In genomic region chr11:64845736-64846129, GRCh38 we compare ENCODE assay signal across 8 cellular contexts. TPM values are rescaled to one million over a fixed set of nuclear protein-coding genes. Genes with fewer than 3 reads are reported as not detected.
DNase-seq lines count a peak whose midpoint lies in the region; ATAC-seq and TF ChIP-seq lines count a peak whose summit lies in the region.
"Not testable (repeated sequence)": the region's sequence is repeated elsewhere in the genome, so short reads cannot be mapped to it uniquely, and the experiment has no call there.

No MANE protein-coding gene starts in this region.

- not testable (repeated sequence) for H4K91ac ChIP-seq in mesenchymal stem cell (ENCODE audit: low read length)

- H2BK120ac ChIP-seq in mesenchymal stem cell (ENCODE audit: low read depth, low read length), result not testable (repeated sequence)

- H3K18ac ChIP-seq in mesenchymal stem cell (ENCODE audit: low read depth in 1 of 2, low read length in 2 of 2), result not testable (repeated sequence)

- H3K27ac Mint-ChIP-seq in CD8-positive, alpha-beta memory T cell, result peak overlapping the region in 3 of 8 donors; percentile 23 to 67 (median 61)
- not testable (repeated sequence) for H3K27ac Mint-ChIP-seq in activated CD4-positive, alpha-beta T cell treated with anti-CD3 and anti-CD28 coated beads for 36 hours; activated naive CD4-positive, alpha-beta T cell treated with anti-CD3 and anti-CD28 coated beads, Interleukin-2, amount 50 U/mL, for 24 hours; endodermal cell; neural crest cell (ENCODE audit: unreplicated experiment)
- peak overlapping the region; percentile 87 for H3K27ac Mint-ChIP-seq in type B pancreatic cell

- H3K4me1 ChIP-seq in CD8-positive, alpha-beta memory T cell (ENCODE audit: insufficient read depth, low read length), result peaks cover 48% of the 10 kb centered on the region
- H3K4me1 ChIP-seq in Panc1 (ENCODE audit: control insufficient read depth, insufficient read depth, low read length), result peaks cover 50% of the 10 kb centered on the region
- not testable (repeated sequence) for H3K4me1 ChIP-seq in endodermal cell (ENCODE audit: control insufficient read depth, insufficient read depth, low read length)
- H3K4me1 ChIP-seq in mesenchymal stem cell (ENCODE audit: control insufficient read depth, insufficient read depth, low read depth, low read length), result peaks cover 50% of the 10 kb centered on the region

- peaks cover 38 to 54% (median 48%) of the 10 kb centered on the region in 3 donors for H3K4me1 Mint-ChIP-seq in CD8-positive, alpha-beta memory T cell
- peaks cover 40% of the 10 kb centered on the region for H3K4me1 Mint-ChIP-seq in activated CD4-positive, alpha-beta T cell treated with anti-CD3 and anti-CD28 coated beads for 36 hours
- peaks cover 48% of the 10 kb centered on the region for H3K4me1 Mint-ChIP-seq in activated naive CD4-positive, alpha-beta T cell treated with anti-CD3 and anti-CD28 coated beads, Interleukin-2, amount 50 U/mL, for 24 hours
- H3K4me1 Mint-ChIP-seq in endodermal cell, result peaks cover 25% of the 10 kb centered on the region
- H3K4me1 Mint-ChIP-seq in neural crest cell; type B pancreatic cell (ENCODE audit: unreplicated experiment): not testable (repeated sequence)

- BruUV-seq in Panc1 (replicated peaks; lab: Mats Ljungman, UMichigan), result not testable (repeated sequence)

- H3K4me3 ChIP-seq in CD8-positive, alpha-beta memory T cell (ENCODE audit: low read length); Panc1 (ENCODE audit: low read depth in 2 of 2, low read length in 2 of 2); endodermal cell (ENCODE audit: low read length); mesenchymal stem cell (ENCODE audit: insufficient read depth in 1 of 2, low read depth in 1 of 2, low read length in 2 of 2): not testable (repeated sequence)

- not testable (repeated sequence) for H2AFZ ChIP-seq in mesenchymal stem cell (ENCODE audit: low read depth, low read length)

- H2BK5ac ChIP-seq in mesenchymal stem cell (ENCODE audit: low read depth, low read length, poor library complexity, severe bottlenecking), result not testable (repeated sequence)

- ATAC-seq in Panc1; activated CD4-positive, alpha-beta T cell treated with anti-CD3 and anti-CD28 coated beads for 36 hours: not testable (repeated sequence)

- H3K23ac ChIP-seq in mesenchymal stem cell (ENCODE audit: low read length in 2 of 2), result not testable (repeated sequence)

- H3K14ac ChIP-seq in mesenchymal stem cell (ENCODE audit: low read length in 2 of 2), result not testable (repeated sequence)

- DNase-seq in CD8-positive, alpha-beta memory T cell; Panc1 (ENCODE audit: low read depth, low spot score); activated CD4-positive, alpha-beta T cell treated with anti-CD3 and anti-CD28 coated beads for 36 hours; endodermal cell; mesenchymal stem cell; neural crest cell (ENCODE audit: low read depth, low spot score); type B pancreatic cell (ENCODE audit: extremely low spot score, unreplicated experiment): not testable (repeated sequence)

- H3K27me3 ChIP-seq in CD8-positive, alpha-beta memory T cell (ENCODE audit: insufficient read depth, low read length, poor library complexity, severe bottlenecking); Panc1 (ENCODE audit: control insufficient read depth, insufficient read depth, low read length); endodermal cell (ENCODE audit: control insufficient read depth, insufficient read depth, low read length, poor library complexity, severe bottlenecking); mesenchymal stem cell (ENCODE audit: control insufficient read depth in 1 of 2, insufficient read depth in 1 of 2, low read length in 2 of 2): not testable (repeated sequence)

- WGBS in endodermal cell (ENCODE audit: insufficient coverage in 1 of 2, insufficient read length in 1 of 2), 2 experiments, result 87 to 89% methylated on average over 7 to 8 of the region's 8 CpGs
- 90% methylated on average over 7 of the region's 8 CpGs for WGBS in mesenchymal stem cell

- intact Hi-C loops in Panc1 (cut with micrococcal nuclease; ENCODE audit: unreplicated experiment), result loop anchor here (2.0 to 10.0 kb wide), 4 partner anchors 49 to 269 kb away; partner anchors contain the start of genes BATF2, SNX15, TM7SF2 and ZNHIT2
- intact Hi-C loops in activated CD4-positive, alpha-beta T cell treated with anti-CD3 and anti-CD28 coated beads for 36 hours (cut with DNase I, micrococcal nuclease), result loop anchor here (2.0 to 5.0 kb wide), 4 partner anchors 15 to 271 kb away; partner anchors contain the start of genes ARL2 (in 1 of the 2), SF1 (in 1 of the 2) and ZNHIT2 (in 1 of the 2)

- H2AK5ac ChIP-seq in mesenchymal stem cell (ENCODE audit: low read length, severe bottlenecking), result not testable (repeated sequence)

- H3K36me3 Mint-ChIP-seq in CD8-positive, alpha-beta memory T cell; activated CD4-positive, alpha-beta T cell treated with anti-CD3 and anti-CD28 coated beads for 36 hours (ENCODE audit: low read depth); activated naive CD4-positive, alpha-beta T cell treated with anti-CD3 and anti-CD28 coated beads, Interleukin-2, amount 50 U/mL, for 24 hours; endodermal cell (ENCODE audit: low read depth); neural crest cell (ENCODE audit: low read depth); type B pancreatic cell: not testable (repeated sequence)

- POLR2A ChIA-PET in CD8-positive, alpha-beta memory T cell (lab: Charles Lee), result interaction anchor here (0.7 to 3.8 kb wide), 6 partner anchors 19 to 101 kb away, joined by 3 to 19 read pairs (median 4); partner anchors contain the start of genes EHD1 and RASGRP2
- POLR2A ChIA-PET in Panc1 (lab: Charles Lee); activated CD4-positive, alpha-beta T cell treated with anti-CD3 and anti-CD28 coated beads for 36 hours (lab: Charles Lee): not testable (repeated sequence)

- H2BK15ac ChIP-seq in mesenchymal stem cell (ENCODE audit: low read depth, poor library complexity, severe bottlenecking), result peak overlapping the region; percentile 31

- H3K4me3 Mint-ChIP-seq in CD8-positive, alpha-beta memory T cell, result peak overlapping the region in 5 of 7 donors; percentile 32 to 75 (median 69)
- H3K4me3 Mint-ChIP-seq in activated CD4-positive, alpha-beta T cell treated with anti-CD3 and anti-CD28 coated beads for 36 hours, result peak overlapping the region; percentile 31
- peak overlapping the region; percentile 33 for H3K4me3 Mint-ChIP-seq in activated naive CD4-positive, alpha-beta T cell treated with anti-CD3 and anti-CD28 coated beads, Interleukin-2, amount 50 U/mL, for 24 hours
- H3K4me3 Mint-ChIP-seq in endodermal cell (peak overlapping the region; percentile 74), neural crest cell (peak overlapping the region; percentile 74), type B pancreatic cell (peak overlapping the region; percentile 80)

- CTCF ChIA-PET in CD8-positive, alpha-beta memory T cell (lab: Charles Lee), result interaction anchor here (0.6 to 32.1 kb wide), 8 partner anchors 9 to 660 kb away, joined by 3 to 1256 read pairs (median 6); partner anchors contain the start of genes EHD1 and RASGRP2
- CTCF ChIA-PET in Panc1 (lab: Charles Lee), result interaction anchor here (1.3 kb wide), 1 partner anchor 151 kb away, joined by 6 read pairs; the partner anchor contains the start of gene BATF2
- CTCF ChIA-PET in activated CD4-positive, alpha-beta T cell treated with anti-CD3 and anti-CD28 coated beads for 36 hours (lab: Charles Lee), result interaction anchor here (0.5 to 15.7 kb wide), 8 partner anchors 9 to 324 kb away, joined by 3 to 377 read pairs (median 4); partner anchors contain the start of gene SPDYC

- H3K79me1 ChIP-seq in mesenchymal stem cell (replicated peaks; ENCODE audit: low read length, poor library complexity, severe bottlenecking), result not testable (repeated sequence)

- not testable (repeated sequence) for H3K4ac ChIP-seq in mesenchymal stem cell (ENCODE audit: low read depth in 1 of 2, low read length in 2 of 2)

- not testable (repeated sequence) for H3K36me3 ChIP-seq in CD8-positive, alpha-beta memory T cell (ENCODE audit: insufficient read depth, low read length); Panc1 (ENCODE audit: control insufficient read depth, insufficient read depth, low read length); endodermal cell (ENCODE audit: control insufficient read depth, insufficient read depth, low read length); mesenchymal stem cell (ENCODE audit: control insufficient read depth in 1 of 2, insufficient read depth in 2 of 2, low read depth in 1 of 2, low read length in 2 of 2)

- H3K27ac ChIP-seq in CD8-positive, alpha-beta memory T cell (ENCODE audit: low read depth, low read length); endodermal cell (ENCODE audit: low read depth, low read length); mesenchymal stem cell (ENCODE audit: low read length, poor library complexity, severe bottlenecking): not testable (repeated sequence)
- peak overlapping the region; percentile 7; the same call in 1 of the 2 replicates for H3K27ac ChIP-seq in Panc1 (ENCODE audit: low read length)

- not testable (repeated sequence) for TF ChIP-seq CTCF in Panc1 (IDR thresholded peaks at IDR 0.05); endodermal cell (conservative IDR thresholded peaks at IDR 0.05); neural crest cell (conservative IDR thresholded peaks at IDR 0.05); type B pancreatic cell (conservative IDR thresholded peaks at IDR 0.05)

- not testable (repeated sequence) for H3K9me3 Mint-ChIP-seq in CD8-positive, alpha-beta memory T cell; activated CD4-positive, alpha-beta T cell treated with anti-CD3 and anti-CD28 coated beads for 36 hours (ENCODE audit: low read depth); activated naive CD4-positive, alpha-beta T cell treated with anti-CD3 and anti-CD28 coated beads, Interleukin-2, amount 50 U/mL, for 24 hours; endodermal cell; neural crest cell; type B pancreatic cell

- not testable (repeated sequence) for H3K9me3 ChIP-seq in CD8-positive, alpha-beta memory T cell (ENCODE audit: low read length); Panc1 (ENCODE audit: control insufficient read depth, insufficient read depth, low read depth, low read length); endodermal cell (ENCODE audit: control insufficient read depth, low read length); mesenchymal stem cell (ENCODE audit: control insufficient read depth, low read length)

- not testable (repeated sequence) for H4K8ac ChIP-seq in mesenchymal stem cell (ENCODE audit: low read length)

- not testable (repeated sequence) for H3K4me2 ChIP-seq in mesenchymal stem cell (ENCODE audit: low read length, poor library complexity, severe bottlenecking)

- in situ Hi-C loops in Panc1 (cut with HindIII; ENCODE audit: low pct_unique_long_range_greater_than_20kb, low sequenced_read_pairs), result not testable (repeated sequence)

- H3K27me3 Mint-ChIP-seq in CD8-positive, alpha-beta memory T cell; activated CD4-positive, alpha-beta T cell treated with anti-CD3 and anti-CD28 coated beads for 36 hours; activated naive CD4-positive, alpha-beta T cell treated with anti-CD3 and anti-CD28 coated beads, Interleukin-2, amount 50 U/mL, for 24 hours; endodermal cell (ENCODE audit: insufficient read depth): not testable (repeated sequence)
- peaks cover 20% of the 10 kb centered on the region for H3K27me3 Mint-ChIP-seq in neural crest cell (ENCODE audit: low read depth)
- peaks cover 12% of the 10 kb centered on the region for H3K27me3 Mint-ChIP-seq in type B pancreatic cell

- not testable (repeated sequence) for H2BK12ac ChIP-seq in mesenchymal stem cell (ENCODE audit: low read length in 2 of 2)

- not testable (repeated sequence) for H3K9ac ChIP-seq in endodermal cell (ENCODE audit: extremely low read depth, low read length, poor library complexity, severe bottlenecking); mesenchymal stem cell (ENCODE audit: low read length)

RNA-seq across cellular contexts. Expression of gene CDC42BPG, which starts 1.3 kb away (rescaled TPM):
- 1 to 10 TPM in 1 of 2 experiments, under 1 TPM in 1; 0.66 to 2.3 TPM for total RNA-seq in CD8-positive, alpha-beta memory T cell
- 0.52 TPM for polyA plus RNA-seq in CD8-positive, alpha-beta memory T cell
- total RNA-seq in Panc1 (2021; ENCODE audit: unreplicated experiment) (4.1 TPM), endodermal cell (10 to 100 TPM; 11.1 to 12.6 TPM), neural crest cell (3.0 and 3.5 TPM in 2 replicates), type B pancreatic cell (ENCODE audit: low replicate concordance) (20.1 and 47.7 TPM in 2 replicates)
- polyA plus RNA-seq in Panc1 (2012; ENCODE audit: insufficient read length), result 3.1 TPM
- total RNA-seq in activated CD4-positive, alpha-beta T cell treated with anti-CD3 and anti-CD28 coated beads for 36 hours, result under 1 TPM; 0.28 to 0.39 TPM
- polyA plus RNA-seq in endodermal cell (2013, experiment 1 of 2), result 2.0 TPM
- polyA plus RNA-seq in endodermal cell (2013, experiment 2 of 2), result 1.7 TPM
- 0.26 TPM for polyA plus RNA-seq in mesenchymal stem cell (2013, experiment 1 of 2)
- 0.21 TPM for polyA plus RNA-seq in mesenchymal stem cell (2013, experiment 2 of 2)

RNA-seq across cellular contexts. Expression of gene EHD1, which starts 32.7 kb away (rescaled TPM):
- 100 to 1,000 TPM; 102 to 110 TPM for total RNA-seq in CD8-positive, alpha-beta memory T cell
- 258 TPM for polyA plus RNA-seq in CD8-positive, alpha-beta memory T cell
- total RNA-seq in Panc1 (2021; ENCODE audit: unreplicated experiment) (186 TPM), endodermal cell (10 to 100 TPM; 39.7 to 43.8 TPM), neural crest cell (74.2 and 77.2 TPM in 2 replicates), type B pancreatic cell (ENCODE audit: low replicate concordance) (86.6 and 121 TPM in 2 replicates)
- polyA plus RNA-seq in Panc1 (2012; ENCODE audit: insufficient read length), result 280 TPM
- 10 to 100 TPM; 71.0 to 73.6 TPM for total RNA-seq in activated CD4-positive, alpha-beta T cell treated with anti-CD3 and anti-CD28 coated beads for 36 hours
- polyA plus RNA-seq in endodermal cell (2013, experiment 1 of 2), result 33.1 TPM
- 32.7 TPM for polyA plus RNA-seq in endodermal cell (2013, experiment 2 of 2)
- polyA plus RNA-seq in mesenchymal stem cell (2013, experiment 1 of 2), result 57.6 TPM
- polyA plus RNA-seq in mesenchymal stem cell (2013, experiment 2 of 2), result 57.2 TPM

RNA-seq across cellular contexts. Expression of gene MEN1, which starts 35.4 kb away (rescaled TPM):
- 10 to 100 TPM; 45.8 to 47.7 TPM for total RNA-seq in CD8-positive, alpha-beta memory T cell
- 45.0 TPM for polyA plus RNA-seq in CD8-positive, alpha-beta memory T cell
- total RNA-seq in Panc1 (2021; ENCODE audit: unreplicated experiment) (54.5 TPM), endodermal cell (10 to 100 TPM; 44.5 to 48.7 TPM), neural crest cell (54.8 and 57.9 TPM in 2 replicates), type B pancreatic cell (ENCODE audit: low replicate concordance) (35.5 and 50.6 TPM in 2 replicates)
- 84.8 TPM for polyA plus RNA-seq in Panc1 (2012; ENCODE audit: insufficient read length)
- total RNA-seq in activated CD4-positive, alpha-beta T cell treated with anti-CD3 and anti-CD28 coated beads for 36 hours, result 10 to 100 TPM; 34.8 to 38.5 TPM
- polyA plus RNA-seq in endodermal cell (2013, experiment 1 of 2), result 48.7 TPM
- 44.3 TPM for polyA plus RNA-seq in endodermal cell (2013, experiment 2 of 2)
- polyA plus RNA-seq in mesenchymal stem cell (2013, experiment 1 of 2), result 30.3 TPM
- polyA plus RNA-seq in mesenchymal stem cell (2013, experiment 2 of 2), result 29.2 TPM

RNA-seq across cellular contexts. Expression of gene MAP4K2, which starts 42.7 kb away (rescaled TPM):
- total RNA-seq in CD8-positive, alpha-beta memory T cell, result 10 to 100 TPM; 54.8 to 55.3 TPM
- polyA plus RNA-seq in CD8-positive, alpha-beta memory T cell, result 39.0 TPM
- total RNA-seq in Panc1 (2021; ENCODE audit: unreplicated experiment), result 46.4 TPM
- polyA plus RNA-seq in Panc1 (2012; ENCODE audit: insufficient read length), result 57.8 TPM
- total RNA-seq in activated CD4-positive, alpha-beta T cell treated with anti-CD3 and anti-CD28 coated beads for 36 hours, result 10 to 100 TPM; 54.0 to 57.3 TPM
- 10 to 100 TPM; 24.7 to 32.4 TPM for total RNA-seq in endodermal cell
- 20.7 TPM for polyA plus RNA-seq in endodermal cell (2013, experiment 1 of 2)
- polyA plus RNA-seq in endodermal cell (2013, experiment 2 of 2), result 18.3 TPM
- polyA plus RNA-seq in mesenchymal stem cell (2013, experiment 1 of 2), result 12.3 TPM
- 13.7 TPM for polyA plus RNA-seq in mesenchymal stem cell (2013, experiment 2 of 2)
- total RNA-seq in neural crest cell, result 13.1 and 14.6 TPM in 2 replicates
- total RNA-seq in type B pancreatic cell (ENCODE audit: low replicate concordance), result 8.6 and 20.2 TPM in 2 replicates
